ENCODE assay signal across 8 cellular contexts in genomic region chr17:76272541-76273434, GRCh38. TPM values are rescaled to one million over a fixed set of nuclear protein-coding genes. Genes with fewer than 3 reads are reported as not detected.
DNase-seq lines count a peak whose midpoint lies in the region; ATAC-seq lines count a peak whose summit lies in the region.
"Had no signal": no experiment of that assay in that cellular context is flagged by ENCODE, and none has a peak within 500 bp of the region (broad histone marks: within the 10 kb centered on the region; RNA-seq: fewer than 3 reads in every experiment).

No MANE protein-coding gene starts in this region.

- no peaks in the 10 kb centered on the region for H3K27me3 Mint-ChIP-seq in activated naive CD8-positive, alpha-beta T cell treated with anti-CD3 and anti-CD28 coated beads, Interleukin-2, amount 10 ng/mL, durations not matched to agents 7 days and 5 days

- H4K91ac ChIP-seq in neuronal stem cell (ENCODE audit: low read depth, low read length, poor library complexity), result no peak overlapping the region

- H3K4me3 Mint-ChIP-seq in activated naive CD8-positive, alpha-beta T cell treated with anti-CD3 and anti-CD28 coated beads, Interleukin-2, amount 10 ng/mL, durations not matched to agents 7 days and 5 days, result peak overlapping the region; percentile 87

- peaks cover 18 to 21% of the 10 kb centered on the region in 2 donors for H3K4me1 ChIP-seq in neuronal stem cell (ENCODE audit: control insufficient read depth in 2 of 2, insufficient read depth in 1 of 2, low read depth in 1 of 2, low read length in 2 of 2)

- H3K14ac ChIP-seq in neuronal stem cell (ENCODE audit: low read length), result no peak overlapping the region

- H2BK15ac ChIP-seq in neuronal stem cell (ENCODE audit: low read length), result no peak overlapping the region

- no peak overlapping the region for H3K9ac ChIP-seq in neuronal stem cell (ENCODE audit: low read depth, low read length, poor library complexity)

- peak overlapping the region; percentile 81 for H2AK5ac ChIP-seq in neuronal stem cell (ENCODE audit: low read depth, low read length)

- peak overlapping the region; percentile 65 for H3K18ac ChIP-seq in neuronal stem cell (ENCODE audit: low read length)

- H3K4me3 ChIP-seq in neuronal stem cell (ENCODE audit: low read length in 2 of 2), result no peak overlapping the region
- H3K4me3 ChIP-seq: SJSA1 had no signal

- peak overlapping the region; percentile 96 for H3K27ac Mint-ChIP-seq in activated naive CD8-positive, alpha-beta T cell treated with anti-CD3 and anti-CD28 coated beads, Interleukin-2, amount 10 ng/mL, durations not matched to agents 7 days and 5 days

- H3K9me3 Mint-ChIP-seq in activated naive CD8-positive, alpha-beta T cell treated with anti-CD3 and anti-CD28 coated beads, Interleukin-2, amount 10 ng/mL, durations not matched to agents 7 days and 5 days, result no peaks in the 10 kb centered on the region

- peak; percentile 62 for DNase-seq in activated naive CD8-positive, alpha-beta T cell treated with anti-CD3 and anti-CD28 coated beads, Interleukin-2, amount 10 ng/mL, durations not matched to agents 7 days and 5 days
- DNase-seq in neuronal stem cell (ENCODE audit: low spot score), result no peak
- no peak for DNase-seq in ureter (ENCODE audit: low spot score)
- no peak for DNase-seq in NCI-H2029 (lab: John Stamatoyannopoulos, UW)
- no peak for DNase-seq in NCI-H446 treated with DMSO at 0.1 percent for 48 hours (lab: John Stamatoyannopoulos, UW)

- H3K9me3 ChIP-seq in neuronal stem cell (replicated peaks in 1 of 2; ENCODE audit: control insufficient read depth in 2 of 2, insufficient read depth in 1 of 2, low read depth in 1 of 2, low read length in 2 of 2), result peaks cover 0 to 5% of the 10 kb centered on the region in 2 donors

- H3K27ac ChIP-seq in neuronal stem cell (replicated peaks; ENCODE audit: low read length), result no peak overlapping the region
- H3K27ac ChIP-seq: SJSA1 had no signal

- H3K79me1 ChIP-seq in neuronal stem cell (ENCODE audit: low read depth, low read length), result peaks cover 19% of the 10 kb centered on the region

- H3K23ac ChIP-seq in neuronal stem cell (ENCODE audit: low read depth, low read length, poor library complexity), result peak overlapping the region; percentile 75

- POLR2A ChIA-PET in activated naive CD8-positive, alpha-beta T cell treated with anti-CD3 and anti-CD28 coated beads, Interleukin-2, amount 10 ng/mL, durations not matched to agents 7 days and 5 days (lab: Charles Lee), result interaction anchor here (1.0 to 26.9 kb wide), 19 partner anchors 7 to 493 kb away, joined by 3 to 1721 read pairs (median 7); partner anchors contain the start of genes EXOC7, FOXJ1, RNF157 and UBALD2

- no peaks in the 10 kb centered on the region for H3K27me3 ChIP-seq in neuronal stem cell (ENCODE audit: control insufficient read depth in 3 of 3, insufficient read depth in 3 of 3, low read depth in 1 of 3, low read length in 3 of 3)
- H3K27me3 ChIP-seq: SJSA1 had no signal

- H3K36me3 Mint-ChIP-seq in activated naive CD8-positive, alpha-beta T cell treated with anti-CD3 and anti-CD28 coated beads, Interleukin-2, amount 10 ng/mL, durations not matched to agents 7 days and 5 days, result peaks cover 35% of the 10 kb centered on the region

- H3K36me3 ChIP-seq in neuronal stem cell (replicated peaks in 1 of 2; ENCODE audit: control insufficient read depth in 2 of 2, insufficient read depth in 2 of 2, low read length in 2 of 2), result peaks cover 12 to 45% of the 10 kb centered on the region in 2 donors

- no peak overlapping the region for H2AFZ ChIP-seq in neuronal stem cell (ENCODE audit: low read length)

- no CpG with 5 or more reads among the region's 19 CpGs for WGBS in neuronal stem cell (ENCODE audit: extremely low coverage in 2 of 2, insufficient read length in 2 of 2, insufficient replicate concordance in 1 of 2), 2 donors

- peak overlapping the region; percentile 17 for H4K8ac ChIP-seq in neuronal stem cell (ENCODE audit: low read depth, low read length)

- ATAC-seq in GM19463 (IDR thresholded peaks at IDR 0.05; ENCODE audit: unreplicated experiment), result peak; percentile 24
- ATAC-seq in HG03196 (IDR thresholded peaks at IDR 0.05; ENCODE audit: unreplicated experiment), result peak; percentile 3
- ATAC-seq in activated naive CD8-positive, alpha-beta T cell treated with anti-CD3 and anti-CD28 coated beads, Interleukin-2, amount 10 ng/mL, durations not matched to agents 7 days and 5 days (ENCODE audit: low read depth), result peak; percentile 26

- peaks cover 57% of the 10 kb centered on the region for H3K4me1 Mint-ChIP-seq in activated naive CD8-positive, alpha-beta T cell treated with anti-CD3 and anti-CD28 coated beads, Interleukin-2, amount 10 ng/mL, durations not matched to agents 7 days and 5 days

- peak overlapping the region; percentile 39 for H2BK5ac ChIP-seq in neuronal stem cell (ENCODE audit: low read length)

- H3K4ac ChIP-seq in neuronal stem cell (ENCODE audit: low read length), result no peak overlapping the region

- H2BK120ac ChIP-seq in neuronal stem cell (ENCODE audit: low read depth, low read length), result no peak overlapping the region

- no peak overlapping the region for H3K4me2 ChIP-seq in neuronal stem cell (ENCODE audit: insufficient read depth, low read length, poor library complexity, severe bottlenecking)

- H2BK12ac ChIP-seq in neuronal stem cell (ENCODE audit: low read length), result no peak overlapping the region

RNA-seq across cellular contexts. Expression of gene UBALD2, which starts 7.6 kb away (rescaled TPM):
- 100 to 1,000 TPM; 344 to 375 TPM for total RNA-seq in activated naive CD8-positive, alpha-beta T cell treated with anti-CD3 and anti-CD28 coated beads, Interleukin-2, amount 10 ng/mL, durations not matched to agents 7 days and 5 days
- polyA plus RNA-seq in neuronal stem cell (2013, experiment 1 of 2), result 43.3 TPM
- polyA plus RNA-seq in neuronal stem cell (2013, experiment 2 of 2), result 46.8 TPM
- 89.1 TPM for total RNA-seq in ureter

RNA-seq across cellular contexts. Expression of gene RNF157, which starts 32.5 kb away (rescaled TPM):
- total RNA-seq in activated naive CD8-positive, alpha-beta T cell treated with anti-CD3 and anti-CD28 coated beads, Interleukin-2, amount 10 ng/mL, durations not matched to agents 7 days and 5 days, result 100 to 1,000 TPM; 103 to 110 TPM
- polyA plus RNA-seq in neuronal stem cell (2013, experiment 1 of 2), result 28.7 TPM
- 29.6 TPM for polyA plus RNA-seq in neuronal stem cell (2013, experiment 2 of 2)
- 4.3 TPM for total RNA-seq in ureter

RNA-seq across cellular contexts. Expression of gene QRICH2, which starts 35.3 kb away (rescaled TPM):
- 1 to 10 TPM; 3.7 to 4.7 TPM for total RNA-seq in activated naive CD8-positive, alpha-beta T cell treated with anti-CD3 and anti-CD28 coated beads, Interleukin-2, amount 10 ng/mL, durations not matched to agents 7 days and 5 days
- polyA plus RNA-seq in neuronal stem cell (2013, experiment 1 of 2), result 1.8 TPM
- 1.6 TPM for polyA plus RNA-seq in neuronal stem cell (2013, experiment 2 of 2)
- total RNA-seq in ureter, result 1.9 TPM

Comparison
In these comparisons a context has a peak if more than half of its experiments do, and no peak if none do; other contexts are left out.
1. RNA of gene RNF157, which starts 32.5 kb away (total RNA-seq): 103 to 110 TPM in activated naive CD8-positive, alpha-beta T cell treated with anti-CD3 and anti-CD28 coated beads, Interleukin-2, amount 10 ng/mL, durations not matched to agents 7 days and 5 days; 4.3 TPM in ureter (single experiment); every median in the first group is over 10 times any median in the second.
2. Peak in every context shown above with its lines, with median percentiles within 50 percentile points of each other: ATAC-seq.